In the genomic region with DNA sequence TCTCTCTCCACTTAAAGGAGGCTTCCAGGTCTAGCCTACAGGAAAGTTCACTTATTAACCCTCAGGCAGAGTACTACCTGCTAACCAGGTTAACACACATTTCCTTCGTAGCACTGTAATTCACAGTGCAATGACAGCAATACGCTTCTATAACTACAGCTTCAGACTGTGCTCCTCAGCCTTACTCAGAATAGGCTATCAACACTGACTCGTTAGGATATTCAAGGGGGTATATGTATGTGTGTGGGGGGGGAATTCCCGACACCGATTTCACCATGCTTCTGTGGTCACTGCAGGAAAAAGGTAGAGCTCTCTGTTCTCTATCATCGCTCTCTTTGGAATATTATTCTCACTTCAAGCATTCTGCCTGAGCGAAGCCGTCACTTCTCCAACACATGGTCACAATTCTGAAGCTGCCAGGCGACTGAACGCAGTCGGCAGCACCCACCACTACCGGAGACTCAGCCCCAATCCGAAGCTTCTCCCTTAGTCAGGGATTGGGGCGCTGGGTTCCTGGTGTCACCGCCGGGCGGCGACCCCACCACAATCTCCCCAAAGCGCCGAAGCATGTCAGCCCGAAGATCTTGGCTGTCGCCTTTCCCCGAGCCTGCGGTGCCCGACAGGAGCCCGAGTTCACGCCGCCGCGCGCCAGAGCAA, we compare ENCODE assay signal across 8 cellular contexts. TPM values are rescaled to one million over a fixed set of nuclear protein-coding genes. Genes with fewer than 3 reads are reported as not detected.
DNase-seq lines count a peak whose midpoint lies in the region; ATAC-seq, FAIRE-seq and TF ChIP-seq lines count a peak whose summit lies in the region.

No MANE protein-coding gene starts in this region.

- H3K4me1 ChIP-seq in MM.1S (ENCODE audit: low read length) = peaks cover 15% of the 10 kb centered on the region
- peaks cover 3 to 26% of the 10 kb centered on the region in 2 donors for H3K4me1 ChIP-seq in ascending aorta
- peaks cover 44% of the 10 kb centered on the region for H3K4me1 ChIP-seq in HepG2 (ENCODE audit: insufficient read depth, low read length)

- peak overlapping the region; percentile 85 for H2AFZ ChIP-seq in MM.1S (ENCODE audit: low read length)
- no peak overlapping the region for H2AFZ ChIP-seq in HepG2 (ENCODE audit: low read length)

- POLR2A ChIA-PET in HepG2 (lab: Yijun Ruan, JAX) = interaction anchor here (0.8 to 3.7 kb wide), 20 partner anchors 10 to 519 kb away, joined by 3 to 93 read pairs (median 6); a partner anchor contains a TSS

- H3K27me3 Mint-ChIP-seq in stimulated activated naive CD8-positive, alpha-beta T cell treated with anti-CD3 and anti-CD28 coated beads, Interleukin-15, amount 100 ng/mL, for 72 hours = no peaks in the 10 kb centered on the region

- FAIRE-seq in HepG2 (lab: Jason Lieb, UNC) = no peak
- FAIRE-seq in GM19239 (lab: Jason Lieb, UNC) = no peak

- CTCF ChIA-PET in HepG2 (lab: Yijun Ruan, JAX; ENCODE audit: low intra/inter-chr PET ratio, low total read pairs) = no interaction called here

- intact Hi-C loops in ascending aorta (cut with DNase I) = loop anchor here (5.0 kb wide), 1 partner anchor 54 kb away; a partner anchor contains a TSS
- intact Hi-C loops in HepG2 (cut with micrococcal nuclease; ENCODE audit: unreplicated experiment) = no loop called here

- H3K4me1 Mint-ChIP-seq in stimulated activated naive CD8-positive, alpha-beta T cell treated with anti-CD3 and anti-CD28 coated beads, Interleukin-15, amount 100 ng/mL, for 72 hours = peaks cover 65% of the 10 kb centered on the region

- no peaks in the 10 kb centered on the region for H3F3A ChIP-seq in MM.1S (ENCODE audit: insufficient read depth, low read length)

- BruUV-seq in HepG2 (replicated peaks; lab: Mats Ljungman, UMichigan) = TSS peak; percentile 81

- no peaks in the 10 kb centered on the region for H3K36me3 ChIP-seq in MM.1S (replicated peaks; ENCODE audit: insufficient read depth, low read length)
- H3K36me3 ChIP-seq in ascending aorta = peaks cover 11 to 24% of the 10 kb centered on the region in 2 donors
- peaks cover 8 to 16% of the 10 kb centered on the region in 2 experiments for H3K36me3 ChIP-seq in HepG2 (replicated peaks in 1 of 2; ENCODE audit: control insufficient read depth in 1 of 2, insufficient read depth in 2 of 2, low read length in 2 of 2)

- H3K9me2 ChIP-seq in MM.1S (replicated peaks; ENCODE audit: insufficient read depth, low read length) = no peaks in the 10 kb centered on the region

- H3K9me3 Mint-ChIP-seq in stimulated activated naive CD8-positive, alpha-beta T cell treated with anti-CD3 and anti-CD28 coated beads, Interleukin-15, amount 100 ng/mL, for 72 hours = no peaks in the 10 kb centered on the region

- H3K27me3 ChIP-seq in MM.1S (replicated peaks; ENCODE audit: insufficient read depth, low read length) (no peaks in the 10 kb centered on the region), ascending aorta (no peaks in the 10 kb centered on the region), HepG2 (ENCODE audit: control insufficient read depth in 1 of 2, insufficient read depth in 2 of 2, low read length in 2 of 2) (no peaks in the 10 kb centered on the region; a peak in 1 of 5 replicates)

- H3K79me2 ChIP-seq in MM.1S (ENCODE audit: low read length) = peaks cover 62% of the 10 kb centered on the region
- peaks cover 60% of the 10 kb centered on the region for H3K79me2 ChIP-seq in HepG2 (ENCODE audit: insufficient read depth, low read length)

- peak overlapping the region; percentile 92 to 94 for H3K4me3 Mint-ChIP-seq in stimulated activated naive CD8-positive, alpha-beta T cell treated with anti-CD3 and anti-CD28 coated beads, Interleukin-15, amount 100 ng/mL, for 72 hours

- H3K27ac ChIP-seq in C4-2B (peak overlapping the region; percentile 92), MM.1S (ENCODE audit: low read length) (peak overlapping the region; percentile 91; the same call in 1 of the 2 replicates), ascending aorta (peak overlapping the region; percentile 86 to 93), HepG2 (ENCODE audit: extremely low read length, insufficient read depth, low read length) (peak overlapping the region; percentile 97)

- peak overlapping the region; percentile 92 for H3K4me3 ChIP-seq in MM.1S (ENCODE audit: low read length)
- H3K4me3 ChIP-seq in ascending aorta = peak overlapping the region; percentile 88 to 97
- H3K4me3 ChIP-seq in HepG2 (replicated peaks in 1 of 3; ENCODE audit: insufficient read depth in 1 of 3, low read depth in 2 of 3, low read length in 3 of 3) = peak overlapping the region; percentile 72 to 89 (median 77)

- TF ChIP-seq POLR2A in HepG2 (IDR thresholded peaks at IDR 0.05; ENCODE audit: insufficient read depth in 1 of 2, low read depth in 2 of 2, low read length in 2 of 2) = no peak

- H3K4me2 ChIP-seq in MM.1S (ENCODE audit: low read depth, low read length) = peak overlapping the region; percentile 96
- peak overlapping the region; percentile 91 for H3K4me2 ChIP-seq in HepG2 (ENCODE audit: low read depth, low read length)

- WGBS in HepG2 (ENCODE audit: low lambda C conversion rate) = under 1% methylated on average over 24 of the region's 31 CpGs

- H3K27ac Mint-ChIP-seq in stimulated activated naive CD8-positive, alpha-beta T cell treated with anti-CD3 and anti-CD28 coated beads, Interleukin-15, amount 100 ng/mL, for 72 hours = peak overlapping the region; percentile 100

- H3K9ac ChIP-seq in MM.1S (ENCODE audit: low read length) (peak overlapping the region; percentile 96), HepG2 (ENCODE audit: insufficient read depth, low read depth, low read length) (peak overlapping the region; percentile 98)

- ATAC-seq in GM21717 (IDR thresholded peaks at IDR 0.05; ENCODE audit: unreplicated experiment) (peak; percentile 41), HepG2 (peak; percentile 41)
- ATAC-seq in stimulated activated naive CD8-positive, alpha-beta T cell treated with anti-CD3 and anti-CD28 coated beads, Interleukin-15, amount 100 ng/mL, for 72 hours = peak; percentile 84

- TF ChIP-seq EP300 in HepG2 (IDR thresholded peaks at IDR 0.05; ENCODE audit: low read depth in 2 of 2, low read length in 2 of 2) (no peak), HepG2 (CRISPR knock-in tag; IDR thresholded peaks at IDR 0.05; ENCODE audit: borderline replicate concordance) (no peak)

- in situ Hi-C loops in HepG2 (cut with HindIII; ENCODE audit: extremely low pct_ligation_motif_present, low pct_unique_long_range_greater_than_20kb) = no loop called here

- no peaks in the 10 kb centered on the region for H4K20me1 ChIP-seq in MM.1S (ENCODE audit: insufficient read depth, low read length)
- H4K20me1 ChIP-seq in HepG2 (ENCODE audit: insufficient read depth, low read length) = no peaks in the 10 kb centered on the region

- no peak for DNase-seq in MM.1S
- DNase-seq in ascending aorta (ENCODE audit: low spot score in 2 of 2) = no peak
- no peak for DNase-seq in HepG2 (ENCODE audit: low spot score)
- peak in 1 of 2 donors; percentile 68 for DNase-seq in stimulated activated naive CD8-positive, alpha-beta T cell treated with anti-CD3 and anti-CD28 coated beads, Interleukin-15, amount 100 ng/mL, for 72 hours
- DNase-seq in GM19239 (ENCODE audit: insufficient read length, low spot score) = no peak
- no peak for DNase-seq in dedifferentiated amniotic fluid mesenchymal stem cell (ENCODE audit: extremely low spot score)

- TF ChIP-seq CTCF in C4-2B (conservative IDR thresholded peaks at IDR 0.05) = no peak; the same call in 1 of the 2 replicates
- TF ChIP-seq CTCF in MM.1S (IDR thresholded peaks at IDR 0.05; ENCODE audit: low read length) = peak; percentile 17
- peak in 1 of 3 experiments; percentile 11 for TF ChIP-seq CTCF in ascending aorta (IDR thresholded peaks at IDR 0.05)
- TF ChIP-seq CTCF in HepG2 (CRISPR knock-in tag; IDR thresholded peaks at IDR 0.05) = peak; percentile 40

- TF ChIP-seq RAD21 in HepG2 (CRISPR knock-in tag; IDR thresholded peaks at IDR 0.05) = no peak

- H3K9me3 ChIP-seq in MM.1S (replicated peaks; ENCODE audit: insufficient read depth, low read length) (no peaks in the 10 kb centered on the region), ascending aorta (no peaks in the 10 kb centered on the region), HepG2 (ENCODE audit: low read length) (no peaks in the 10 kb centered on the region)

RNA-seq across cellular contexts. Expression of a gene that starts 0.6 kb away (rescaled TPM):
- total RNA-seq in ascending aorta = 84.6 TPM
- 20.9 and 28.4 TPM in 2 replicates for total RNA-seq in HepG2 (2016; rRNA removed; fragmentation: Illumina TruSeq; extraction: Trizol)
- total RNA-seq in HepG2 (2016; cell fraction: cytosol; rRNA removed; fragmentation: Illumina TruSeq; extraction: Trizol; ENCODE audit: low read depth) = 27.6 and 36.0 TPM in 2 replicates
- 19.3 and 27.1 TPM in 2 replicates for total RNA-seq in HepG2 (2016; cell fraction: insoluble cytoplasmic fraction; rRNA removed; fragmentation: Illumina TruSeq; extraction: Trizol)
- total RNA-seq in HepG2 (2016; cell fraction: membrane; rRNA removed; fragmentation: Illumina TruSeq; extraction: Trizol) = 16.9 and 18.9 TPM in 2 replicates
- total RNA-seq in HepG2 (2016; cell fraction: nucleus; rRNA removed; fragmentation: Illumina TruSeq; extraction: Trizol) = 36.9 and 38.2 TPM in 2 replicates
- 43.7 and 50.1 TPM in 2 replicates for polyA plus RNA-seq in HepG2 (2011; rRNA removed)
- polyA plus RNA-seq in HepG2 (2011; cell fraction: cytosol; rRNA removed) = 13.5 and 14.0 TPM in 2 replicates
- 250 and 284 TPM in 2 replicates for polyA plus RNA-seq in HepG2 (2011; cell fraction: nucleus; rRNA removed)
- polyA plus RNA-seq in HepG2 (2012) = 35.6 and 46.6 TPM in 2 replicates
- polyA plus RNA-seq in HepG2 (2016; cell fraction: cytosol; fragmentation: Illumina TruSeq; extraction: Trizol; ENCODE audit: low read depth) = 2.6 and 2.9 TPM in 2 replicates
- 14.5 and 18.7 TPM in 2 replicates for polyA plus RNA-seq in HepG2 (2016; cell fraction: insoluble cytoplasmic fraction; fragmentation: Illumina TruSeq; extraction: Trizol; ENCODE audit: low read depth)
- polyA plus RNA-seq in HepG2 (2016; cell fraction: membrane; fragmentation: Illumina TruSeq; extraction: Trizol; ENCODE audit: low read depth) = 7.5 and 8.4 TPM in 2 replicates
- 131 and 138 TPM in 2 replicates for polyA plus RNA-seq in HepG2 (2016; cell fraction: nucleus; fragmentation: Illumina TruSeq; extraction: Trizol; ENCODE audit: insufficient read depth, low read depth)
- polyA minus RNA-seq in HepG2 (2011; rRNA and poly(A)+ RNA removed; ENCODE audit: low replicate concordance) = 45.8 and 47.5 TPM in 2 replicates
- 11.4 and 16.5 TPM in 2 replicates for polyA minus RNA-seq in HepG2 (2011; cell fraction: cytosol; rRNA and poly(A)+ RNA removed)
- polyA minus RNA-seq in HepG2 (2011; cell fraction: nucleus; rRNA and poly(A)+ RNA removed) = 60.0 and 81.4 TPM in 2 replicates

RNA-seq across cellular contexts. Expression of a gene that starts 0.9 kb away (rescaled TPM):
- 24.1 TPM for total RNA-seq in ascending aorta
- total RNA-seq in HepG2 (2016; rRNA removed; fragmentation: Illumina TruSeq; extraction: Trizol) = 162 and 184 TPM in 2 replicates
- total RNA-seq in HepG2 (2016; cell fraction: cytosol; rRNA removed; fragmentation: Illumina TruSeq; extraction: Trizol; ENCODE audit: low read depth) = 134 and 137 TPM in 2 replicates
- 167 and 201 TPM in 2 replicates for total RNA-seq in HepG2 (2016; cell fraction: insoluble cytoplasmic fraction; rRNA removed; fragmentation: Illumina TruSeq; extraction: Trizol)
- total RNA-seq in HepG2 (2016; cell fraction: membrane; rRNA removed; fragmentation: Illumina TruSeq; extraction: Trizol) = 80.5 and 88.4 TPM in 2 replicates
- 68.8 and 73.8 TPM in 2 replicates for total RNA-seq in HepG2 (2016; cell fraction: nucleus; rRNA removed; fragmentation: Illumina TruSeq; extraction: Trizol)
- polyA plus RNA-seq in HepG2 (2011; rRNA removed) = 94.2 and 97.0 TPM in 2 replicates
- polyA plus RNA-seq in HepG2 (2011; cell fraction: cytosol; rRNA removed) = 87.2 and 95.5 TPM in 2 replicates
- 63.3 and 73.0 TPM in 2 replicates for polyA plus RNA-seq in HepG2 (2011; cell fraction: nucleus; rRNA removed)
- 72.9 and 76.0 TPM in 2 replicates for polyA plus RNA-seq in HepG2 (2012)
- 45.6 and 49.3 TPM in 2 replicates for polyA plus RNA-seq in HepG2 (2016; cell fraction: cytosol; fragmentation: Illumina TruSeq; extraction: Trizol; ENCODE audit: low read depth)
- 166 and 186 TPM in 2 replicates for polyA plus RNA-seq in HepG2 (2016; cell fraction: insoluble cytoplasmic fraction; fragmentation: Illumina TruSeq; extraction: Trizol; ENCODE audit: low read depth)
- 55.3 and 55.7 TPM in 2 replicates for polyA plus RNA-seq in HepG2 (2016; cell fraction: membrane; fragmentation: Illumina TruSeq; extraction: Trizol; ENCODE audit: low read depth)
- polyA plus RNA-seq in HepG2 (2016; cell fraction: nucleus; fragmentation: Illumina TruSeq; extraction: Trizol; ENCODE audit: insufficient read depth, low read depth) = 89.9 and 111 TPM in 2 replicates
- polyA minus RNA-seq in HepG2 (2011; rRNA and poly(A)+ RNA removed; ENCODE audit: low replicate concordance) = 59.7 and 76.4 TPM in 2 replicates
- 39.8 and 44.1 TPM in 2 replicates for polyA minus RNA-seq in HepG2 (2011; cell fraction: cytosol; rRNA and poly(A)+ RNA removed)
- polyA minus RNA-seq in HepG2 (2011; cell fraction: nucleus; rRNA and poly(A)+ RNA removed) = 72.5 and 79.3 TPM in 2 replicates

RNA-seq across cellular contexts. Expression of a gene that starts 10.2 kb away (rescaled TPM):
- total RNA-seq in ascending aorta (32.4 TPM), HepG2 (2016; rRNA removed; fragmentation: Illumina TruSeq; extraction: Trizol) (12.4 and 14.0 TPM in 2 replicates)
- 14.9 and 19.4 TPM in 2 replicates for total RNA-seq in HepG2 (2016; cell fraction: cytosol; rRNA removed; fragmentation: Illumina TruSeq; extraction: Trizol; ENCODE audit: low read depth)
- total RNA-seq in HepG2 (2016; cell fraction: insoluble cytoplasmic fraction; rRNA removed; fragmentation: Illumina TruSeq; extraction: Trizol) = 12.4 and 12.8 TPM in 2 replicates
- total RNA-seq in HepG2 (2016; cell fraction: membrane; rRNA removed; fragmentation: Illumina TruSeq; extraction: Trizol) = 20.2 and 27.4 TPM in 2 replicates
- 7.5 and 8.5 TPM in 2 replicates for total RNA-seq in HepG2 (2016; cell fraction: nucleus; rRNA removed; fragmentation: Illumina TruSeq; extraction: Trizol)
- polyA plus RNA-seq in HepG2 (2011; rRNA removed) = 28.0 and 28.5 TPM in 2 replicates
- 30.7 and 36.9 TPM in 2 replicates for polyA plus RNA-seq in HepG2 (2011; cell fraction: cytosol; rRNA removed)
- polyA plus RNA-seq in HepG2 (2011; cell fraction: nucleus; rRNA removed) = 22.5 and 28.6 TPM in 2 replicates
- polyA plus RNA-seq in HepG2 (2012) = 16.1 and 23.1 TPM in 2 replicates
- polyA plus RNA-seq in HepG2 (2016; cell fraction: cytosol; fragmentation: Illumina TruSeq; extraction: Trizol; ENCODE audit: low read depth) = 24.3 and 26.9 TPM in 2 replicates
- polyA plus RNA-seq in HepG2 (2016; cell fraction: insoluble cytoplasmic fraction; fragmentation: Illumina TruSeq; extraction: Trizol; ENCODE audit: low read depth) = 14.3 and 16.3 TPM in 2 replicates
- 22.6 and 27.4 TPM in 2 replicates for polyA plus RNA-seq in HepG2 (2016; cell fraction: membrane; fragmentation: Illumina TruSeq; extraction: Trizol; ENCODE audit: low read depth)
- 16.3 and 18.0 TPM in 2 replicates for polyA plus RNA-seq in HepG2 (2016; cell fraction: nucleus; fragmentation: Illumina TruSeq; extraction: Trizol; ENCODE audit: insufficient read depth, low read depth)
- polyA minus RNA-seq in HepG2 (2011; rRNA and poly(A)+ RNA removed; ENCODE audit: low replicate concordance) = 36.9 and 56.1 TPM in 2 replicates
- 8.3 and 10.2 TPM in 2 replicates for polyA minus RNA-seq in HepG2 (2011; cell fraction: cytosol; rRNA and poly(A)+ RNA removed)
- 6.3 and 6.7 TPM in 2 replicates for polyA minus RNA-seq in HepG2 (2011; cell fraction: nucleus; rRNA and poly(A)+ RNA removed)

RNA-seq across cellular contexts. Expression of a gene that starts 28.4 kb away (rescaled TPM):
- total RNA-seq in ascending aorta = 1.3 TPM
- total RNA-seq in HepG2 (2016; rRNA removed; fragmentation: Illumina TruSeq; extraction: Trizol) = 41.4 and 42.2 TPM in 2 replicates
- 27.2 and 31.3 TPM in 2 replicates for total RNA-seq in HepG2 (2016; cell fraction: cytosol; rRNA removed; fragmentation: Illumina TruSeq; extraction: Trizol; ENCODE audit: low read depth)
- total RNA-seq in HepG2 (2016; cell fraction: insoluble cytoplasmic fraction; rRNA removed; fragmentation: Illumina TruSeq; extraction: Trizol) = 37.5 and 41.8 TPM in 2 replicates
- 45.2 and 53.1 TPM in 2 replicates for total RNA-seq in HepG2 (2016; cell fraction: membrane; rRNA removed; fragmentation: Illumina TruSeq; extraction: Trizol)
- total RNA-seq in HepG2 (2016; cell fraction: nucleus; rRNA removed; fragmentation: Illumina TruSeq; extraction: Trizol) = 24.9 and 25.1 TPM in 2 replicates
- polyA plus RNA-seq in HepG2 (2011; rRNA removed) = 24.4 and 27.7 TPM in 2 replicates
- polyA plus RNA-seq in HepG2 (2011; cell fraction: cytosol; rRNA removed) = 26.0 and 29.6 TPM in 2 replicates
- 33.6 and 35.5 TPM in 2 replicates for polyA plus RNA-seq in HepG2 (2011; cell fraction: nucleus; rRNA removed)
- 16.6 and 24.7 TPM in 2 replicates for polyA plus RNA-seq in HepG2 (2012)
- polyA plus RNA-seq in HepG2 (2016; cell fraction: cytosol; fragmentation: Illumina TruSeq; extraction: Trizol; ENCODE audit: low read depth) = 24.2 and 31.6 TPM in 2 replicates
- polyA plus RNA-seq in HepG2 (2016; cell fraction: insoluble cytoplasmic fraction; fragmentation: Illumina TruSeq; extraction: Trizol; ENCODE audit: low read depth) = 47.0 and 51.5 TPM in 2 replicates
- polyA plus RNA-seq in HepG2 (2016; cell fraction: membrane; fragmentation: Illumina TruSeq; extraction: Trizol; ENCODE audit: low read depth) = 34.4 and 46.3 TPM in 2 replicates
- 42.3 and 47.3 TPM in 2 replicates for polyA plus RNA-seq in HepG2 (2016; cell fraction: nucleus; fragmentation: Illumina TruSeq; extraction: Trizol; ENCODE audit: insufficient read depth, low read depth)
- polyA minus RNA-seq in HepG2 (2011; rRNA and poly(A)+ RNA removed; ENCODE audit: low replicate concordance) = 17.3 and 57.6 TPM in 2 replicates
- polyA minus RNA-seq in HepG2 (2011; cell fraction: cytosol; rRNA and poly(A)+ RNA removed) = 9.2 and 11.1 TPM in 2 replicates
- 14.4 and 14.5 TPM in 2 replicates for polyA minus RNA-seq in HepG2 (2011; cell fraction: nucleus; rRNA and poly(A)+ RNA removed)

RNA-seq across cellular contexts. Expression of a gene that starts 55.3 kb away (rescaled TPM):
- 38.1 TPM for total RNA-seq in ascending aorta
- 122 and 124 TPM in 2 replicates for total RNA-seq in HepG2 (2016; rRNA removed; fragmentation: Illumina TruSeq; extraction: Trizol)
- 32.8 and 35.7 TPM in 2 replicates for total RNA-seq in HepG2 (2016; cell fraction: cytosol; rRNA removed; fragmentation: Illumina TruSeq; extraction: Trizol; ENCODE audit: low read depth)
- 119 and 122 TPM in 2 replicates for total RNA-seq in HepG2 (2016; cell fraction: insoluble cytoplasmic fraction; rRNA removed; fragmentation: Illumina TruSeq; extraction: Trizol)
- total RNA-seq in HepG2 (2016; cell fraction: membrane; rRNA removed; fragmentation: Illumina TruSeq; extraction: Trizol) = 28.2 and 37.8 TPM in 2 replicates
- 112 and 113 TPM in 2 replicates for total RNA-seq in HepG2 (2016; cell fraction: nucleus; rRNA removed; fragmentation: Illumina TruSeq; extraction: Trizol)
- 79.4 and 89.1 TPM in 2 replicates for polyA plus RNA-seq in HepG2 (2011; rRNA removed)
- 64.8 and 78.3 TPM in 2 replicates for polyA plus RNA-seq in HepG2 (2011; cell fraction: cytosol; rRNA removed)
- 303 and 416 TPM in 2 replicates for polyA plus RNA-seq in HepG2 (2011; cell fraction: nucleus; rRNA removed)
- 34.4 and 62.5 TPM in 2 replicates for polyA plus RNA-seq in HepG2 (2012)
- polyA plus RNA-seq in HepG2 (2016; cell fraction: cytosol; fragmentation: Illumina TruSeq; extraction: Trizol; ENCODE audit: low read depth) = 17.2 and 18.1 TPM in 2 replicates
- 81.2 and 85.9 TPM in 2 replicates for polyA plus RNA-seq in HepG2 (2016; cell fraction: insoluble cytoplasmic fraction; fragmentation: Illumina TruSeq; extraction: Trizol; ENCODE audit: low read depth)
- polyA plus RNA-seq in HepG2 (2016; cell fraction: membrane; fragmentation: Illumina TruSeq; extraction: Trizol; ENCODE audit: low read depth) = 16.9 and 17.7 TPM in 2 replicates
- polyA plus RNA-seq in HepG2 (2016; cell fraction: nucleus; fragmentation: Illumina TruSeq; extraction: Trizol; ENCODE audit: insufficient read depth, low read depth) = 226 and 250 TPM in 2 replicates
- 91.6 and 267 TPM in 2 replicates for polyA minus RNA-seq in HepG2 (2011; rRNA and poly(A)+ RNA removed; ENCODE audit: low replicate concordance)
- polyA minus RNA-seq in HepG2 (2011; cell fraction: cytosol; rRNA and poly(A)+ RNA removed) = 23.6 and 24.5 TPM in 2 replicates
- polyA minus RNA-seq in HepG2 (2011; cell fraction: nucleus; rRNA and poly(A)+ RNA removed) = 69.2 and 70.3 TPM in 2 replicates
